In the genomic region with DNA sequence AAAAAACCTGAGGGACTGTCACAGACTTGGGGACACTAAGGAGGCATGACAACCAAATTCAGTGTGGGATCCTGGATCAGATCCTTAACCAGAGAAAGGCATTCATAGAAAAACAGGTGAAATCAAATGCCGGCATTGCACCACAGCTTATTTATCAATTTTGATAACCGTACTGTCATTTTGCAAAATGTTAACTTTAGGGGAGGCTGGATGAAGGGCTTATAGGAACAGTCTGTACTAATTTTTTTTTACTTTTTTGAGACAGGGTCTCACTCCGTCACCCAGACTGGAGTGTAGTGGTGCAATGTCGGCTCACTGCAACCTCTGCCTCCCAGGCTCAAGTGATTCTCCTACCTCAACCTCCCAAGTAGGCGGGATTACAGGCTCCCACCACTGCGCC, we compare ENCODE assay signal across 19 cellular contexts.
A peak's percentile ranks its signal among the peaks of the same experiment; 100 is the strongest.
DNase-seq lines count a peak whose midpoint lies in the region; TF ChIP-seq lines count a peak whose summit lies in the region.
"Had no signal": no experiment of that assay in that cellular context is flagged by ENCODE, and none has a peak within 500 bp of the region (broad histone marks: within the 10 kb centered on the region; RNA-seq: fewer than 3 reads in every experiment).

No MANE protein-coding gene starts in this region.

- intact Hi-C loops in dorsolateral prefrontal cortex (cut with DNase I): loop anchor here (5.0 to 10.0 kb wide), 5 partner anchors 46 to 603 kb away; a partner anchor contains a TSS

- peaks cover 0 to 4% (median 0%) of the 10 kb centered on the region in 45 donors for H3K27me3 ChIP-seq in dorsolateral prefrontal cortex
- H3K27me3 ChIP-seq: BE2C, BLaER1 had no signal

- H3K36me3 ChIP-seq in HEK293 (ENCODE audit: control insufficient read depth in 2 of 2, insufficient read depth in 1 of 2, low read length in 2 of 2): no peaks in the 10 kb centered on the region
- H3K36me3 ChIP-seq: BE2C had no signal

- no peaks in the 10 kb centered on the region for H3K9me3 ChIP-seq in HEK293 (ENCODE audit: control insufficient read depth, insufficient read depth, low read depth, low read length)
- H3K9me3 ChIP-seq: BE2C, BLaER1 had no signal

- TF ChIP-seq CTCF in HEK293 (tag by site-specific recombination; IDR thresholded peaks at IDR 0.05) (no peak), dorsolateral prefrontal cortex (IDR thresholded peaks at IDR 0.05 in 54 of 56, conservative IDR thresholded peaks at IDR 0.05 in 2 of 56; ENCODE audit: low read depth in 1 of 56, partially characterized antibody in 56 of 56) (no peak)

- no peak overlapping the region for H3K27ac ChIP-seq in HEK293 (ENCODE audit: extremely low read depth, low read depth, low read length)
- H3K27ac ChIP-seq in caudate nucleus (ENCODE audit: low read depth, low read length): peak overlapping the region; percentile 81
- peak overlapping the region in 55 of 59 donors; percentile 60 to 100 (median 89) for H3K27ac ChIP-seq in dorsolateral prefrontal cortex
- peak overlapping the region; percentile 92 for H3K27ac ChIP-seq in substantia nigra (ENCODE audit: low read depth, low read length, poor library complexity, severe bottlenecking)
- H3K27ac ChIP-seq: BLaER1 had no signal

- H3K4me3 ChIP-seq in HEK293 (ENCODE audit: low read depth, low read length): no peak overlapping the region
- H3K4me3 ChIP-seq in dorsolateral prefrontal cortex: no peak overlapping the region
- H3K4me3 ChIP-seq: BLaER1 had no signal

- DNase-seq in caudate nucleus (lab: John Stamatoyannopoulos, UW): no peak
- no peak for DNase-seq in dorsolateral prefrontal cortex
- no peak for DNase-seq in substantia nigra (lab: John Stamatoyannopoulos, UW)
- DNase-seq in ecto neural progenitor cell (ENCODE audit: low spot score): no peak
- DNase-seq in D341Med (ENCODE audit: low spot score): no peak
- DNase-seq in NCI-H82 treated with DMSO at 0.1 percent for 48 hours (lab: John Stamatoyannopoulos, UW; ENCODE audit: unreplicated experiment): no peak
- no peak for DNase-seq in effector CD4-positive, alpha-beta T cell
- DNase-seq: 8988T; ACHN; BE2C; C1 segment of cervical spinal cord; CD4-positive, alpha-beta memory T cell; CD4-positive, CD25-positive, alpha-beta regulatory T cell; CD8-positive, alpha-beta memory T cell; COR-L47; DMS79 treated with DMSO at 0.1 percent for 48 hours; GF-D8 had no signal

- POLR2A ChIA-PET in HEK293 (lab: Yijun Ruan, JAX): no interaction called here

- CTCF ChIA-PET in HEK293 (lab: Yijun Ruan, JAX): no interaction called here

- no peaks in the 10 kb centered on the region for H3K4me1 ChIP-seq in HEK293 (ENCODE audit: control insufficient read depth, insufficient read depth, low read length)
- H3K4me1 ChIP-seq: BE2C, BLaER1 had no signal

TF ChIP-seq in HEK293, 187 proteins besides CTCF, POLR2A, EP300 and RAD21:
- TF ChIP-seq, protein P1, sequence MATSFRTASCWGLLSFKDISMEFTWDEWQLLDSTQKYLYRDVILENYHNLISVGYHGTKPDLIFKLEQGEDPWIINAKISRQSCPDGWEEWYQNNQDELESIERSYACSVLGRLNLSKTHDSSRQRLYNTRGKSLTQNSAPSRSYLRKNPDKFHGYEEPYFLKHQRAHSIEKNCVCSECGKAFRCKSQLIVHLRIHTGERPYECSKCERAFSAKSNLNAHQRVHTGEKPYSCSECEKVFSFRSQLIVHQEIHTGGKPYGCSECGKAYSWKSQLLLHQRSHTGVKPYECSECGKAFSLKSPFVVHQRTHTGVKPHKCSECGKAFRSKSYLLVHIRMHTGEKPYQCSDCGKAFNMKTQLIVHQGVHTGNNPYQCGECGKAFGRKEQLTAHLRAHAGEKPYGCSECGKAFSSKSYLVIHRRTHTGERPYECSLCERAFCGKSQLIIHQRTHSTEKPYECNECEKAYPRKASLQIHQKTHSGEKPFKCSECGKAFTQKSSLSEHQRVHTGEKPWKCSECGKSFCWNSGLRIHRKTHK (tag by site-specific recombination; IDR thresholded peaks at IDR 0.05): no peak
- TF ChIP-seq, protein P2, sequence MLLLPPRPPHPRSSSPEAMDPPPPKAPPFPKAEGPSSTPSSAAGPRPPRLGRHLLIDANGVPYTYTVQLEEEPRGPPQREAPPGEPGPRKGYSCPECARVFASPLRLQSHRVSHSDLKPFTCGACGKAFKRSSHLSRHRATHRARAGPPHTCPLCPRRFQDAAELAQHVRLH (tag by site-specific recombination; IDR thresholded peaks at IDR 0.05): no peak
- no peak for TF ChIP-seq ZNF585B (tag by site-specific recombination; IDR thresholded peaks at IDR 0.05)
- no peak for TF ChIP-seq BCL11A (tag by site-specific recombination; IDR thresholded peaks at IDR 0.05; ENCODE audit: low read depth)
- peak; percentile 95 for TF ChIP-seq ZNF529 (tag by site-specific recombination; IDR thresholded peaks at IDR 0.05; ENCODE audit: insufficient replicate concordance)
- no peak for TF ChIP-seq ZNF791 (tag by site-specific recombination; IDR thresholded peaks at IDR 0.05)
